10 cellular contexts compared by ENCODE assay signal in genomic region chr6:138682722-138683521, GRCh38.
DNase-seq lines count a peak whose midpoint lies in the region; ATAC-seq, FAIRE-seq and TF ChIP-seq lines count a peak whose summit lies in the region.
"Had no signal": no experiment of that assay in that cellular context is flagged by ENCODE, and none has a peak within 500 bp of the region (broad histone marks: within the 10 kb centered on the region; RNA-seq: fewer than 3 reads in every experiment).

No MANE protein-coding gene starts in this region.

- H3K27ac ChIP-seq in K562 (ENCODE audit: extremely low read depth, low read depth, low read length): no peak overlapping the region
- peak overlapping the region; percentile 92 for H3K27ac ChIP-seq in keratinocyte (ENCODE audit: control insufficient read depth, insufficient read depth, low read length)
- no peak overlapping the region for H3K27ac ChIP-seq in OCI-LY7 (ENCODE audit: low read depth, low read length, poor library complexity, severe bottlenecking)

- DNase-seq in AG08395 (ENCODE audit: low spot score) (peak; percentile 64), LHCN-M2 (ENCODE audit: low read depth) (peak; percentile 94), K562 (ENCODE audit: extremely low read depth in 1 of 4, low spot score in 3 of 4) (peak; percentile 45 to 64 (median 52)), keratinocyte (ENCODE audit: low read depth, low spot score) (peak; percentile 71), OCI-LY7 (ENCODE audit: low spot score) (no peak)
- DNase-seq: erythroblast, T-helper 2 cell had no signal

- H3K4me3 ChIP-seq in K562 (no peak overlapping the region), keratinocyte (ENCODE audit: control insufficient read depth in 2 of 3, extremely low read depth in 1 of 3, insufficient read depth in 2 of 3, low read depth in 1 of 3, low read length in 3 of 3) (peak overlapping the region in 2 of 3 experiments; percentile 4 to 30), OCI-LY7 (ENCODE audit: low read depth, low read length, poor library complexity, severe bottlenecking) (no peak overlapping the region)

- peaks cover 2 to 4% of the 10 kb centered on the region in 2 experiments; a peak in 2 of 5 replicates for H3K4me1 ChIP-seq in K562 (replicated peaks in 1 of 2; ENCODE audit: control insufficient read depth in 2 of 2, insufficient read depth in 2 of 2, low read length in 2 of 2)
- H3K4me1 ChIP-seq in keratinocyte (ENCODE audit: control insufficient read depth, extremely low read depth, insufficient read depth, low read length): peaks cover 43% of the 10 kb centered on the region
- no peaks in the 10 kb centered on the region for H3K4me1 ChIP-seq in OCI-LY7 (ENCODE audit: insufficient read depth, low read length, poor library complexity, severe bottlenecking)

- H2AFZ ChIP-seq in K562 (ENCODE audit: low read depth, low read length) (peak overlapping the region; percentile 83), keratinocyte (ENCODE audit: control insufficient read depth, low read length) (peak overlapping the region; percentile 77), OCI-LY7 (ENCODE audit: low read length) (no peak overlapping the region)

- POLR2A ChIA-PET in K562 (lab: Yijun Ruan, JAX): interaction anchor here (0.6 to 1.2 kb wide), 3 partner anchors 10 to 29 kb away, joined by 3 to 7 read pairs (median 3); no protein-coding TSS in a partner anchor
- POLR2A ChIA-PET in OCI-LY7 (lab: Charles Lee): no interaction called here

- in situ Hi-C loops in K562 (cut with MboI): no loop called here

- H3K27me3 ChIP-seq in K562 (ENCODE audit: control insufficient read depth in 2 of 2, insufficient read depth in 2 of 2, low read length in 2 of 2) (peaks cover 8 to 15% of the 10 kb centered on the region in 2 experiments; a peak in 4 of 5 replicates), keratinocyte (ENCODE audit: control insufficient read depth, extremely low read depth, insufficient read depth, low read length) (no peaks in the 10 kb centered on the region)

- BruUV-seq in K562 (replicated peaks; lab: Mats Ljungman, UMichigan) (no TSS peak), OCI-LY7 (replicated peaks; lab: Mats Ljungman, UMichigan) (no TSS peak)

- H3K9ac ChIP-seq in K562 (ENCODE audit: insufficient read depth in 1 of 2, low read depth in 2 of 2, low read length in 2 of 2) (peak overlapping the region; percentile 30 to 65; a peak in 3 of 4 replicates), keratinocyte (ENCODE audit: control insufficient read depth, extremely low read depth, insufficient read depth, low read length) (peak overlapping the region; percentile 82)

- H4K20me1 ChIP-seq in K562 (replicated peaks; ENCODE audit: control insufficient read depth, insufficient read depth, low read length) (no peaks in the 10 kb centered on the region), keratinocyte (ENCODE audit: control insufficient read depth, extremely low read depth, insufficient read depth, low read length) (no peaks in the 10 kb centered on the region), OCI-LY7 (ENCODE audit: insufficient read depth, low read length) (no peaks in the 10 kb centered on the region)

- TF ChIP-seq EP300 in K562 (IDR thresholded peaks at IDR 0.05; ENCODE audit: low read length): no peak

- intact Hi-C loops in K562 (cut with micrococcal nuclease): no loop called here
- intact Hi-C loops in OCI-LY7 (cut with micrococcal nuclease; ENCODE audit: unreplicated experiment): no loop called here

- no peaks in the 10 kb centered on the region for H3K36me3 ChIP-seq in K562 (ENCODE audit: control insufficient read depth, insufficient read depth, low read length)
- peaks cover 0 to 5% of the 10 kb centered on the region in 2 experiments for H3K36me3 ChIP-seq in keratinocyte (ENCODE audit: control insufficient read depth in 2 of 2, extremely low read depth in 1 of 2, insufficient read depth in 2 of 2, low read length in 2 of 2)
- H3K36me3 ChIP-seq in OCI-LY7 (ENCODE audit: insufficient read depth, low read length): no peaks in the 10 kb centered on the region

- H3K4me2 ChIP-seq in K562 (ENCODE audit: insufficient read depth, low read length): peak overlapping the region; percentile 37
- H3K4me2 ChIP-seq in keratinocyte (ENCODE audit: control insufficient read depth, extremely low read depth, insufficient read depth, low read depth, low read length): peak overlapping the region; percentile 49
- no peak overlapping the region for H3K4me2 ChIP-seq in OCI-LY7 (ENCODE audit: low read length)

- 14% methylated on average over 24 of the region's 25 CpGs for WGBS in K562 (ENCODE audit: insufficient coverage, low coverage, missing lambda C conversion rate)

- ATAC-seq in K562 (peak; percentile 75), GM18505 (IDR thresholded peaks at IDR 0.05; ENCODE audit: unreplicated experiment) (no peak), HG03025 (IDR thresholded peaks at IDR 0.05; ENCODE audit: low FRiP score, unreplicated experiment) (no peak), GM18517 (IDR thresholded peaks at IDR 0.05; ENCODE audit: unreplicated experiment) (no peak)

- no peak for TF ChIP-seq CTCF in K562 (IDR thresholded peaks at IDR 0.05 in 2 of 3, conservative IDR thresholded peaks at IDR 0.05 in 1 of 3; ENCODE audit: insufficient read depth in 2 of 3, low read depth in 1 of 3, low read length in 3 of 3)
- TF ChIP-seq CTCF in keratinocyte (optimal IDR thresholded peaks at IDR 0.05 in 1 of 3, IDR thresholded peaks at IDR 0.05 in 1 of 3, conservative IDR thresholded peaks at IDR 0.05 in 1 of 3; ENCODE audit: extremely low read depth in 1 of 3, insufficient read depth in 2 of 3, low read length in 3 of 3): no peak
- TF ChIP-seq CTCF in OCI-LY7 (conservative IDR thresholded peaks at IDR 0.05; ENCODE audit: low read length): no peak

- H3K9me2 ChIP-seq in OCI-LY7 (ENCODE audit: insufficient read depth, low read length): no peaks in the 10 kb centered on the region

- H3K9me3 ChIP-seq in K562 (replicated peaks; ENCODE audit: control insufficient read depth, insufficient read depth, low read depth, low read length): no peaks in the 10 kb centered on the region
- no peaks in the 10 kb centered on the region for H3K9me3 ChIP-seq in keratinocyte (ENCODE audit: control insufficient read depth, low read depth, low read length)
- H3K9me3 ChIP-seq in OCI-LY7 (ENCODE audit: low read length): no peaks in the 10 kb centered on the region

- dilution Hi-C loops in keratinocyte (cut with MboI; ENCODE audit: extremely low pct_ligation_motif_present, low sequenced_read_pairs): no loop called here

- TF ChIP-seq POLR2A in K562 (conservative IDR thresholded peaks at IDR 0.05): no peak
- no peak for TF ChIP-seq POLR2A in GM18505 (IDR thresholded peaks at IDR 0.05; ENCODE audit: borderline replicate concordance, extremely low read depth, insufficient read depth, insufficient read length)

- CTCF ChIA-PET in K562 (lab: Yijun Ruan, JAX; ENCODE audit: low intra/inter-chr PET ratio) (no interaction called here), OCI-LY7 (lab: Charles Lee; ENCODE audit: unreplicated experiment) (no interaction called here)

- no peaks in the 10 kb centered on the region for H3K9me1 ChIP-seq in K562 (ENCODE audit: control insufficient read depth, insufficient read depth, low read length)
- H3K9me1 ChIP-seq in keratinocyte (ENCODE audit: control insufficient read depth, extremely low read depth, insufficient read depth, low read length): no peaks in the 10 kb centered on the region

- H3K79me2 ChIP-seq in K562 (ENCODE audit: control insufficient read depth, insufficient read depth, low read length) (no peaks in the 10 kb centered on the region), keratinocyte (ENCODE audit: control insufficient read depth, insufficient read depth, low read length) (peaks cover 86% of the 10 kb centered on the region), OCI-LY7 (ENCODE audit: insufficient read depth, low read depth, low read length) (no peaks in the 10 kb centered on the region)

- FAIRE-seq in K562 (lab: Jason Lieb, UNC) (no peak), keratinocyte (lab: Jason Lieb, UNC) (peak; percentile 87)

- TF ChIP-seq RAD21 in K562 (CRISPR knock-in tag; conservative IDR thresholded peaks at IDR 0.05 in 1 of 2, IDR thresholded peaks at IDR 0.05 in 1 of 2): no peak

TF ChIP-seq in K562, 482 proteins besides CTCF, POLR2A, EP300 and RAD21 (continues in another document):
- peak; percentile 9; the same call in 1 of the 2 replicates for TF ChIP-seq CBFA2T3 (IDR thresholded peaks at IDR 0.05)
- TF ChIP-seq JUN (IDR thresholded peaks at IDR 0.05; ENCODE audit: borderline replicate concordance, low read depth, low read length): no peak
- TF ChIP-seq JUN (CRISPR knock-in tag; IDR thresholded peaks at IDR 0.05; ENCODE audit: borderline replicate concordance): no peak
- TF ChIP-seq NRF1 (conservative IDR thresholded peaks at IDR 0.05 in 1 of 2, IDR thresholded peaks at IDR 0.05 in 1 of 2): no peak
- no peak for TF ChIP-seq PPARD (CRISPR knock-in tag; IDR thresholded peaks at IDR 0.05)
- no peak for TF ChIP-seq USF1 (CRISPR knock-in tag; IDR thresholded peaks at IDR 0.05)
- no peak for TF ChIP-seq SNAPC5 (CRISPR knock-in tag; IDR thresholded peaks at IDR 0.05)
- TF ChIP-seq MCM7 (IDR thresholded peaks at IDR 0.05): no peak
- TF ChIP-seq NR2C2 (CRISPR knock-in tag; IDR thresholded peaks at IDR 0.05): no peak
- peak; percentile 82 for TF ChIP-seq NR2C2 (tag; IDR thresholded peaks at IDR 0.05)
- TF ChIP-seq EP400 (IDR thresholded peaks at IDR 0.05): no peak
- no peak for TF ChIP-seq PRMT5 (CRISPR knock-in tag; IDR thresholded peaks at IDR 0.05)
- no peak for TF ChIP-seq NBN (IDR thresholded peaks at IDR 0.05; ENCODE audit: low read depth)
- TF ChIP-seq TEAD1 (CRISPR knock-in tag; IDR thresholded peaks at IDR 0.05): no peak
- TF ChIP-seq TFAP4 (CRISPR knock-in tag; IDR thresholded peaks at IDR 0.05; ENCODE audit: borderline replicate concordance): peak; percentile 70; the same call in 1 of the 2 replicates

Comparison
In these comparisons a context has a peak if more than half of its experiments do, and no peak if none do; other contexts are left out.
1. H3K4me3 ChIP-seq: peak in keratinocyte (2 of 3); none in K562 (single experiment) and OCI-LY7 (single experiment).